In genomic region chr2:223900531-223900930, GRCh38 we compare ENCODE assay signal across 16 cellular contexts. TPM values are rescaled to one million over a fixed set of nuclear protein-coding genes. Genes with fewer than 3 reads are reported as not detected.
DNase-seq lines count a peak whose midpoint lies in the region; ATAC-seq and TF ChIP-seq lines count a peak whose summit lies in the region.
"Had no signal": no experiment of that assay in that cellular context is flagged by ENCODE, and none has a peak within 500 bp of the region (broad histone marks: within the 10 kb centered on the region; RNA-seq: fewer than 3 reads in every experiment).

No MANE protein-coding gene starts in this region.

- H3K27me3 ChIP-seq in A673 (replicated peaks; ENCODE audit: insufficient read depth, low read depth, low read length, poor library complexity) (no peaks in the 10 kb centered on the region), HAP-1 (ENCODE audit: low read depth) (no peaks in the 10 kb centered on the region), uterus (no peaks in the 10 kb centered on the region)
- H3K27me3 ChIP-seq: BLaER1 had no signal

- H3K36me3 Mint-ChIP-seq in activated B cell treated with CpG ODN at 0.5 μM for 24 hours (ENCODE audit: low read depth) = peaks cover 65% of the 10 kb centered on the region

- H3K9me3 ChIP-seq in A673 (ENCODE audit: low read depth, low read length, poor library complexity, severe bottlenecking) = no peaks in the 10 kb centered on the region
- H3K9me3 ChIP-seq in HAP-1 = no peaks in the 10 kb centered on the region
- H3K9me3 ChIP-seq in uterus = no peaks in the 10 kb centered on the region
- H3K9me3 ChIP-seq: BLaER1, Caco-2 had no signal

- H3K27me3 Mint-ChIP-seq in activated B cell treated with CpG ODN at 0.5 μM for 24 hours = no peaks in the 10 kb centered on the region
- H3K27me3 Mint-ChIP-seq: B cell; CD4-positive, CD25-positive, alpha-beta regulatory T cell had no signal

- peaks cover 68% of the 10 kb centered on the region for H3K36me3 ChIP-seq in A673 (ENCODE audit: insufficient read depth, low read length, poor library complexity, severe bottlenecking)
- peaks cover 5% of the 10 kb centered on the region; the same call in 1 of the 2 replicates for H3K36me3 ChIP-seq in HAP-1 (replicated peaks)
- no peaks in the 10 kb centered on the region for H3K36me3 ChIP-seq in uterus

- H3K27ac ChIP-seq in A673 (ENCODE audit: low read depth, low read length, poor library complexity, severe bottlenecking) (no peak overlapping the region), uterus (no peak overlapping the region)
- H3K27ac ChIP-seq: BLaER1, C4-2B had no signal

- H3K27ac Mint-ChIP-seq in activated B cell treated with CpG ODN at 0.5 μM for 24 hours = peak overlapping the region; percentile 31
- H3K27ac Mint-ChIP-seq: CD8-positive, alpha-beta T cell had no signal

- in situ Hi-C loops in HAP-1 (cut with MboI; ENCODE audit: low sequenced_read_pairs) = no loop called here

- no peak for ATAC-seq in activated B cell treated with CpG ODN at 0.5 μM for 24 hours (ENCODE audit: low read depth)
- ATAC-seq: CD8-positive, alpha-beta T cell; HCT116 had no signal

- peaks cover 44% of the 10 kb centered on the region for H3K4me1 Mint-ChIP-seq in activated B cell treated with CpG ODN at 0.5 μM for 24 hours

- intact Hi-C loops in A673 (cut with micrococcal nuclease; ENCODE audit: unreplicated experiment) (no loop called here), activated B cell treated with CpG ODN at 0.5 μM for 24 hours (cut with micrococcal nuclease) (no loop called here), uterus (cut with DNase I; ENCODE audit: low total_unique reads) (no loop called here)

- no peaks in the 10 kb centered on the region for H3K4me1 ChIP-seq in A673 (ENCODE audit: insufficient read depth, low read length, poor library complexity, severe bottlenecking)
- H3K4me1 ChIP-seq in HAP-1 = peaks cover 11% of the 10 kb centered on the region
- H3K4me1 ChIP-seq in uterus = no peaks in the 10 kb centered on the region
- H3K4me1 ChIP-seq: Caco-2 had no signal

- BruUV-seq in A673 (replicated peaks; lab: Mats Ljungman, UMichigan) = TSS peak; percentile 12

- no peak overlapping the region for H3K4me3 ChIP-seq in A673 (ENCODE audit: low read depth, low read length, poor library complexity, severe bottlenecking)
- H3K4me3 ChIP-seq in HAP-1 = no peak overlapping the region
- no peak overlapping the region for H3K4me3 ChIP-seq in uterus
- H3K4me3 ChIP-seq: BLaER1 had no signal

- DNase-seq in A673 (ENCODE audit: low spot score) (no peak), HAP-1 (ENCODE audit: low spot score in 2 of 2) (peak; percentile 12 to 93), activated B cell treated with CpG ODN at 0.5 μM for 24 hours (no peak), uterus (no peak), NCI-H1694 treated with DMSO at 0.1 percent for 48 hours (lab: John Stamatoyannopoulos, UW) (no peak)
- no peak for DNase-seq in activated CD4-positive, alpha-beta T cell treated with anti-CD3 and anti-CD28 coated beads, Interleukin-2, amount 50 U/mL, for 4 hours
- DNase-seq: Caco-2; CD4-positive, CD25-positive, alpha-beta regulatory T cell; CD8-positive, alpha-beta T cell; DMS153; DND-41; H7 had no signal

- no peak overlapping the region for H3K4me3 Mint-ChIP-seq in activated B cell treated with CpG ODN at 0.5 μM for 24 hours
- H3K4me3 Mint-ChIP-seq: B cell; CD4-positive, CD25-positive, alpha-beta regulatory T cell; CD8-positive, alpha-beta T cell had no signal

- POLR2A ChIA-PET in A673 (lab: Charles Lee; ENCODE audit: low non-redundant PET) = no interaction called here
- POLR2A ChIA-PET in activated B cell treated with CpG ODN at 0.5 μM for 24 hours (lab: Charles Lee) = interaction anchor here (1.7 kb wide), 1 partner anchor 63 kb away, joined by 6 read pairs; the partner anchor contains the start of gene AP1S3

- TF ChIP-seq CTCF in A673 (conservative IDR thresholded peaks at IDR 0.05; ENCODE audit: low read depth, low read length) (no peak), activated B cell treated with CpG ODN at 0.5 μM for 24 hours (IDR thresholded peaks at IDR 0.05) (no peak), uterus (IDR thresholded peaks at IDR 0.05) (no peak)

- CTCF ChIA-PET in A673 (lab: Charles Lee) = no interaction called here
- CTCF ChIA-PET in activated B cell treated with CpG ODN at 0.5 μM for 24 hours (lab: Charles Lee) = interaction anchor here (1.2 kb wide), 1 partner anchor 70 kb away, joined by 5 read pairs; no protein-coding TSS in a partner anchor

- H3K9me3 Mint-ChIP-seq in activated B cell treated with CpG ODN at 0.5 μM for 24 hours = no peaks in the 10 kb centered on the region
- H3K9me3 Mint-ChIP-seq: CD4-positive, CD25-positive, alpha-beta regulatory T cell; CD8-positive, alpha-beta T cell had no signal

- TF ChIP-seq POLR2A in uterus (IDR thresholded peaks at IDR 0.05) = no peak

RNA-seq across cellular contexts. Expression of gene WDFY1, which starts 44.6 kb away (rescaled TPM):
- 72.6 and 88.7 TPM in 2 replicates for total RNA-seq in A673 (2021)
- total RNA-seq in activated B cell treated with CpG ODN at 0.5 μM for 24 hours = 67.2 and 77.0 TPM in 2 replicates
- total RNA-seq in uterus = 100 to 1,000 TPM in 1 of 4 donors, 10 to 100 TPM in 3; 17.2 to 112 (median 39.1) TPM

RNA-seq across cellular contexts. Expression of gene MRPL44, which starts 56.7 kb away (rescaled TPM):
- total RNA-seq in A673 (2021) = 38.3 and 39.1 TPM in 2 replicates
- 29.9 and 30.4 TPM in 2 replicates for total RNA-seq in activated B cell treated with CpG ODN at 0.5 μM for 24 hours
- total RNA-seq in uterus = 10 to 100 TPM in 3 of 4 donors, 1 to 10 TPM in 1; 5.9 to 45.3 (median 13.8) TPM

Comparison
In these comparisons a context has a peak if more than half of its experiments do, and no peak if none do; other contexts are left out.
1. DNase-seq: peak in HAP-1 (2 of 2); none in A673 (single experiment), activated B cell treated with CpG ODN at 0.5 μM for 24 hours (single experiment), activated CD4-positive, alpha-beta T cell treated with anti-CD3 and anti-CD28 coated beads, Interleukin-2, amount 50 U/mL, for 4 hours (0 of 2), uterus (0 of 2) and NCI-H1694 treated with DMSO at 0.1 percent for 48 hours (single experiment).